In genomic region chr7:130966246-130967009, GRCh38 we compare ENCODE assay signal across 1 cellular context.
TF ChIP-seq lines count a peak whose summit lies in the region.

No MANE protein-coding gene starts in this region.

TF ChIP-seq in GM12878, 131 proteins besides CTCF, POLR2A, EP300 and RAD21 (continued from another document and continues in another):
- TF ChIP-seq, protein P1, sequence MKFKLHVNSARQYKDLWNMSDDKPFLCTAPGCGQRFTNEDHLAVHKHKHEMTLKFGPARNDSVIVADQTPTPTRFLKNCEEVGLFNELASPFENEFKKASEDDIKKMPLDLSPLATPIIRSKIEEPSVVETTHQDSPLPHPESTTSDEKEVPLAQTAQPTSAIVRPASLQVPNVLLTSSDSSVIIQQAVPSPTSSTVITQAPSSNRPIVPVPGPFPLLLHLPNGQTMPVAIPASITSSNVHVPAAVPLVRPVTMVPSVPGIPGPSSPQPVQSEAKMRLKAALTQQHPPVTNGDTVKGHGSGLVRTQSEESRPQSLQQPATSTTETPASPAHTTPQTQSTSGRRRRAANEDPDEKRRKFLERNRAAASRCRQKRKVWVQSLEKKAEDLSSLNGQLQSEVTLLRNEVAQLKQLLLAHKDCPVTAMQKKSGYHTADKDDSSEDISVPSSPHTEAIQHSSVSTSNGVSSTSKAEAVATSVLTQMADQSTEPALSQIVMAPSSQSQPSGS (IDR thresholded peaks at IDR 0.05; ENCODE audit: low read length), result peak; percentile 76
- TF ChIP-seq EGR1 (IDR thresholded peaks at IDR 0.05; ENCODE audit: borderline replicate concordance in 1 of 2, low read depth in 2 of 2, low read length in 2 of 2) (no peak), IKZF1 (conservative IDR thresholded peaks at IDR 0.05) (peak; percentile 61), ETV6 (conservative IDR thresholded peaks at IDR 0.05 in 1 of 2, IDR thresholded peaks at IDR 0.05 in 1 of 2; ENCODE audit: borderline replicate concordance in 1 of 2, low read depth in 1 of 2) (no peak), FOXM1 (IDR thresholded peaks at IDR 0.05; ENCODE audit: low read depth, low read length) (peak; percentile 75), SUPT20H (IDR thresholded peaks at IDR 0.05; ENCODE audit: borderline replicate concordance, control insufficient read depth, low read depth, low read length) (no peak), RB1 (IDR thresholded peaks at IDR 0.05; ENCODE audit: borderline replicate concordance) (no peak), YBX1 (IDR thresholded peaks at IDR 0.05) (no peak), ESRRA (IDR thresholded peaks at IDR 0.05; ENCODE audit: low read length) (no peak), NBN (IDR thresholded peaks at IDR 0.05) (no peak), RAD51 (IDR thresholded peaks at IDR 0.05) (no peak), TARDBP (IDR thresholded peaks at IDR 0.05; ENCODE audit: borderline replicate concordance) (no peak), E2F4 (IDR thresholded peaks at IDR 0.05; ENCODE audit: low read depth, low read length) (no peak), SIN3A (IDR thresholded peaks at IDR 0.05; ENCODE audit: low read depth, low read length) (no peak), JUNB (IDR thresholded peaks at IDR 0.05) (peak; percentile 84), NFYA (IDR thresholded peaks at IDR 0.05; ENCODE audit: borderline replicate concordance, low read depth, low read length) (no peak), BHLHE40 (IDR thresholded peaks at IDR 0.05; ENCODE audit: borderline replicate concordance in 1 of 2, low read depth in 2 of 2, low read length in 1 of 2) (peak; percentile 63 to 75), EED (IDR thresholded peaks at IDR 0.05; ENCODE audit: low read depth) (peak; percentile 86), PAX5 (IDR thresholded peaks at IDR 0.05; ENCODE audit: borderline replicate concordance, low read depth, low read length) (peak; percentile 91), USF2 (IDR thresholded peaks at IDR 0.05; ENCODE audit: borderline replicate concordance, low read depth, low read length) (no peak), SKIL (IDR thresholded peaks at IDR 0.05; ENCODE audit: low read depth, poor library complexity, severe bottlenecking) (peak; percentile 83), SREBF1 (IDR thresholded peaks at IDR 0.05; ENCODE audit: low read length) (no peak), GABPA (IDR thresholded peaks at IDR 0.05; ENCODE audit: low read depth) (no peak), CHD4 (IDR thresholded peaks at IDR 0.05) (no peak), CHD2 (IDR thresholded peaks at IDR 0.05; ENCODE audit: borderline replicate concordance, low read depth, low read length) (no peak), BCL11A (IDR thresholded peaks at IDR 0.05; ENCODE audit: low read depth, low read length) (peak; percentile 89; the same call in 1 of the 2 replicates), IRF3 (IDR thresholded peaks at IDR 0.05) (no peak), NFIC (IDR thresholded peaks at IDR 0.05; ENCODE audit: low read depth, low read length) (peak; percentile 86; the same call in 1 of the 2 replicates), GATAD2B (conservative IDR thresholded peaks at IDR 0.05; ENCODE audit: low read depth) (no peak), ZBED1 (IDR thresholded peaks at IDR 0.05; ENCODE audit: borderline replicate concordance) (no peak; the same call in 1 of the 2 replicates), RELA (IDR thresholded peaks at IDR 0.05; ENCODE audit: borderline replicate concordance, partially characterized antibody) (no peak), MTA2 (IDR thresholded peaks at IDR 0.05; ENCODE audit: low read depth) (0 out of 2 replicates have a peak, but pooled peaks have one; percentile 40), LARP7 (IDR thresholded peaks at IDR 0.05) (no peak), CBX5 (IDR thresholded peaks at IDR 0.05; ENCODE audit: low read depth) (no peak), RUNX3 (IDR thresholded peaks at IDR 0.05; ENCODE audit: low read length) (peak; percentile 99), SMAD1 (IDR thresholded peaks at IDR 0.05; ENCODE audit: low read depth, partially characterized antibody) (no peak), MXI1 (IDR thresholded peaks at IDR 0.05; ENCODE audit: low read depth, low read length) (no peak), DPF2 (IDR thresholded peaks at IDR 0.05) (peak; percentile 63), STAT3 (IDR thresholded peaks at IDR 0.05; ENCODE audit: low read depth, low read length) (no peak), RCOR1 (conservative IDR thresholded peaks at IDR 0.05; ENCODE audit: low read depth, low read length) (no peak), CBFB (IDR thresholded peaks at IDR 0.05; ENCODE audit: low read depth) (peak; percentile 87), ZNF622 (IDR thresholded peaks at IDR 0.05) (no peak), CREM (IDR thresholded peaks at IDR 0.05; ENCODE audit: low read depth) (peak; percentile 64; the same call in 1 of the 2 replicates), BMI1 (IDR thresholded peaks at IDR 0.05; ENCODE audit: borderline replicate concordance) (no peak)
- TF ChIP-seq, protein P2, sequence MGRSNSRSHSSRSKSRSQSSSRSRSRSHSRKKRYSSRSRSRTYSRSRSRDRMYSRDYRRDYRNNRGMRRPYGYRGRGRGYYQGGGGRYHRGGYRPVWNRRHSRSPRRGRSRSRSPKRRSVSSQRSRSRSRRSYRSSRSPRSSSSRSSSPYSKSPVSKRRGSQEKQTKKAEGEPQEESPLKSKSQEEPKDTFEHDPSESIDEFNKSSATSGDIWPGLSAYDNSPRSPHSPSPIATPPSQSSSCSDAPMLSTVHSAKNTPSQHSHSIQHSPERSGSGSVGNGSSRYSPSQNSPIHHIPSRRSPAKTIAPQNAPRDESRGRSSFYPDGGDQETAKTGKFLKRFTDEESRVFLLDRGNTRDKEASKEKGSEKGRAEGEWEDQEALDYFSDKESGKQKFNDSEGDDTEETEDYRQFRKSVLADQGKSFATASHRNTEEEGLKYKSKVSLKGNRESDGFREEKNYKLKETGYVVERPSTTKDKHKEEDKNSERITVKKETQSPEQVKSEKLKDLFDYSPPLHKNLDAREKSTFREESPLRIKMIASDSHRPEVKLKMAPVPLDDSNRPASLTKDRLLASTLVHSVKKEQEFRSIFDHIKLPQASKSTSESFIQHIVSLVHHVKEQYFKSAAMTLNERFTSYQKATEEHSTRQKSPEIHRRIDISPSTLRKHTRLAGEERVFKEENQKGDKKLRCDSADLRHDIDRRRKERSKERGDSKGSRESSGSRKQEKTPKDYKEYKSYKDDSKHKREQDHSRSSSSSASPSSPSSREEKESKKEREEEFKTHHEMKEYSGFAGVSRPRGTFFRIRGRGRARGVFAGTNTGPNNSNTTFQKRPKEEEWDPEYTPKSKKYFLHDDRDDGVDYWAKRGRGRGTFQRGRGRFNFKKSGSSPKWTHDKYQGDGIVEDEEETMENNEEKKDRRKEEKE (IDR thresholded peaks at IDR 0.05), result no peak
- TF ChIP-seq, protein P3, sequence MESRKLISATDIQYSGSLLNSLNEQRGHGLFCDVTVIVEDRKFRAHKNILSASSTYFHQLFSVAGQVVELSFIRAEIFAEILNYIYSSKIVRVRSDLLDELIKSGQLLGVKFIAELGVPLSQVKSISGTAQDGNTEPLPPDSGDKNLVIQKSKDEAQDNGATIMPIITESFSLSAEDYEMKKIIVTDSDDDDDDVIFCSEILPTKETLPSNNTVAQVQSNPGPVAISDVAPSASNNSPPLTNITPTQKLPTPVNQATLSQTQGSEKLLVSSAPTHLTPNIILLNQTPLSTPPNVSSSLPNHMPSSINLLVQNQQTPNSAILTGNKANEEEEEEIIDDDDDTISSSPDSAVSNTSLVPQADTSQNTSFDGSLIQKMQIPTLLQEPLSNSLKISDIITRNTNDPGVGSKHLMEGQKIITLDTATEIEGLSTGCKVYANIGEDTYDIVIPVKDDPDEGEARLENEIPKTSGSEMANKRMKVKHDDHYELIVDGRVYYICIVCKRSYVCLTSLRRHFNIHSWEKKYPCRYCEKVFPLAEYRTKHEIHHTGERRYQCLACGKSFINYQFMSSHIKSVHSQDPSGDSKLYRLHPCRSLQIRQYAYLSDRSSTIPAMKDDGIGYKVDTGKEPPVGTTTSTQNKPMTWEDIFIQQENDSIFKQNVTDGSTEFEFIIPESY (IDR thresholded peaks at IDR 0.05), result no peak
- TF ChIP-seq, protein P4, sequence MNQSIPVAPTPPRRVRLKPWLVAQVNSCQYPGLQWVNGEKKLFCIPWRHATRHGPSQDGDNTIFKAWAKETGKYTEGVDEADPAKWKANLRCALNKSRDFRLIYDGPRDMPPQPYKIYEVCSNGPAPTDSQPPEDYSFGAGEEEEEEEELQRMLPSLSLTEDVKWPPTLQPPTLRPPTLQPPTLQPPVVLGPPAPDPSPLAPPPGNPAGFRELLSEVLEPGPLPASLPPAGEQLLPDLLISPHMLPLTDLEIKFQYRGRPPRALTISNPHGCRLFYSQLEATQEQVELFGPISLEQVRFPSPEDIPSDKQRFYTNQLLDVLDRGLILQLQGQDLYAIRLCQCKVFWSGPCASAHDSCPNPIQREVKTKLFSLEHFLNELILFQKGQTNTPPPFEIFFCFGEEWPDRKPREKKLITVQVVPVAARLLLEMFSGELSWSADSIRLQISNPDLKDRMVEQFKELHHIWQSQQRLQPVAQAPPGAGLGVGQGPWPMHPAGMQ (IDR thresholded peaks at IDR 0.05; ENCODE audit: borderline replicate concordance), result no peak
- TF ChIP-seq, protein P5, sequence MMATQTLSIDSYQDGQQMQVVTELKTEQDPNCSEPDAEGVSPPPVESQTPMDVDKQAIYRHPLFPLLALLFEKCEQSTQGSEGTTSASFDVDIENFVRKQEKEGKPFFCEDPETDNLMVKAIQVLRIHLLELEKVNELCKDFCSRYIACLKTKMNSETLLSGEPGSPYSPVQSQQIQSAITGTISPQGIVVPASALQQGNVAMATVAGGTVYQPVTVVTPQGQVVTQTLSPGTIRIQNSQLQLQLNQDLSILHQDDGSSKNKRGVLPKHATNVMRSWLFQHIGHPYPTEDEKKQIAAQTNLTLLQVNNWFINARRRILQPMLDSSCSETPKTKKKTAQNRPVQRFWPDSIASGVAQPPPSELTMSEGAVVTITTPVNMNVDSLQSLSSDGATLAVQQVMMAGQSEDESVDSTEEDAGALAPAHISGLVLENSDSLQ (IDR thresholded peaks at IDR 0.05), result no peak
- TF ChIP-seq, protein P6, sequence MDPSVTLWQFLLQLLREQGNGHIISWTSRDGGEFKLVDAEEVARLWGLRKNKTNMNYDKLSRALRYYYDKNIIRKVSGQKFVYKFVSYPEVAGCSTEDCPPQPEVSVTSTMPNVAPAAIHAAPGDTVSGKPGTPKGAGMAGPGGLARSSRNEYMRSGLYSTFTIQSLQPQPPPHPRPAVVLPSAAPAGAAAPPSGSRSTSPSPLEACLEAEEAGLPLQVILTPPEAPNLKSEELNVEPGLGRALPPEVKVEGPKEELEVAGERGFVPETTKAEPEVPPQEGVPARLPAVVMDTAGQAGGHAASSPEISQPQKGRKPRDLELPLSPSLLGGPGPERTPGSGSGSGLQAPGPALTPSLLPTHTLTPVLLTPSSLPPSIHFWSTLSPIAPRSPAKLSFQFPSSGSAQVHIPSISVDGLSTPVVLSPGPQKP (IDR thresholded peaks at IDR 0.05; ENCODE audit: low read depth, low read length), result no peak
- TF ChIP-seq, protein P7, sequence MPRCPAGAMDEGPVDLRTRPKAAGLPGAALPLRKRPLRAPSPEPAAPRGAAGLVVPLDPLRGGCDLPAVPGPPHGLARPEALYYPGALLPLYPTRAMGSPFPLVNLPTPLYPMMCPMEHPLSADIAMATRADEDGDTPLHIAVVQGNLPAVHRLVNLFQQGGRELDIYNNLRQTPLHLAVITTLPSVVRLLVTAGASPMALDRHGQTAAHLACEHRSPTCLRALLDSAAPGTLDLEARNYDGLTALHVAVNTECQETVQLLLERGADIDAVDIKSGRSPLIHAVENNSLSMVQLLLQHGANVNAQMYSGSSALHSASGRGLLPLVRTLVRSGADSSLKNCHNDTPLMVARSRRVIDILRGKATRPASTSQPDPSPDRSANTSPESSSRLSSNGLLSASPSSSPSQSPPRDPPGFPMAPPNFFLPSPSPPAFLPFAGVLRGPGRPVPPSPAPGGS (IDR thresholded peaks at IDR 0.05; ENCODE audit: borderline replicate concordance, insufficient read depth, low read depth, low read length, poor library complexity, severe bottlenecking), result peak; percentile 40
